In genomic region chr17:76388966-76389888, GRCh38 we compare ENCODE assay signal across 18 cellular contexts. TPM values are rescaled to one million over a fixed set of nuclear protein-coding genes. Genes with fewer than 3 reads are reported as not detected.
DNase-seq lines count a peak whose midpoint lies in the region; ATAC-seq, FAIRE-seq and TF ChIP-seq lines count a peak whose summit lies in the region.
"Had no signal": no experiment of that assay in that cellular context is flagged by ENCODE, and none has a peak within 500 bp of the region (broad histone marks: within the 10 kb centered on the region; RNA-seq: fewer than 3 reads in every experiment).

No MANE protein-coding gene starts in this region.

- no peak overlapping the region for H3K4me2 ChIP-seq in GM12878 (ENCODE audit: control insufficient read depth, insufficient read depth)
- H3K4me2 ChIP-seq: neural progenitor cell had no signal

- in situ Hi-C loops in GM12878 (cut with MboI) = no loop called here

- SMC1A ChIA-PET in GM12878 (lab: Charles Lee; ENCODE audit: uncharacterized antibody, unreplicated experiment) = interaction anchor here (0.5 to 2.3 kb wide), 2 partner anchors 9 to 56 kb away, joined by 3 to 5 read pairs; no protein-coding TSS in a partner anchor

- H3K27me3 ChIP-seq in ACC112 (ENCODE audit: insufficient read depth, low read length) = no peaks in the 10 kb centered on the region
- peaks cover 26% of the 10 kb centered on the region for H3K27me3 ChIP-seq in HUES48 (ENCODE audit: control insufficient read depth, insufficient read depth, low read length)
- peaks cover 2 to 4% of the 10 kb centered on the region in 2 experiments; a peak in 2 of 4 replicates for H3K27me3 ChIP-seq in GM12878 (replicated peaks in 1 of 2; ENCODE audit: control insufficient read depth in 2 of 2, insufficient read depth in 2 of 2, low read length in 1 of 2)
- H3K27me3 ChIP-seq: ascending aorta, tibial artery had no signal

- DNase-seq in GM12878 (ENCODE audit: low read depth, low spot score) (no peak), fibroblast of the aortic adventitia (ENCODE audit: low read depth) (no peak), sciatic nerve (ENCODE audit: low spot score) (no peak)
- DNase-seq: activated gamma-delta T cell; effector memory CD8-positive, alpha-beta T cell; Kasumi-1; mesenchymal stem cell; NCI-H146; NCI-H446; stimulated activated CD4-positive, alpha-beta T cell treated with anti-CD3 and anti-CD28 coated beads, Interleukin-4, amount 100 ng/mL, for 4 hours; tibial artery had no signal

- H3K9ac ChIP-seq in HUES48 (ENCODE audit: low read depth, low read length) (no peak overlapping the region), GM12878 (ENCODE audit: control insufficient read depth, insufficient read depth, low read length) (no peak overlapping the region)
- H3K9ac ChIP-seq: neural progenitor cell had no signal

- TF ChIP-seq RAD21 in GM12878 (IDR thresholded peaks at IDR 0.05; ENCODE audit: insufficient read depth, low read depth, low read length) = no peak

- H3K27ac ChIP-seq in ACC112 (ENCODE audit: low read depth, low read length) (peak overlapping the region; percentile 26; the same call in 1 of the 2 replicates), HUES48 (ENCODE audit: low read depth, low read length) (peak overlapping the region; percentile 21), GM12878 (ENCODE audit: control insufficient read depth, insufficient read depth) (no peak overlapping the region)
- H3K27ac ChIP-seq: ascending aorta, neural progenitor cell, tibial artery had no signal

- CTCF ChIA-PET in GM12878 (lab: Yijun Ruan, JAX) = interaction anchor here (0.6 to 2.4 kb wide), 2 partner anchors 9 to 36 kb away, joined by 3 to 12 read pairs; no protein-coding TSS in a partner anchor

- POLR2A ChIA-PET in GM12878 (lab: Charles Lee) = no interaction called here

- BruUV-seq in GM12878 (replicated peaks; lab: Mats Ljungman, UMichigan) = TSS peak; percentile 43

- H3K79me2 ChIP-seq in ACC112 (ENCODE audit: control insufficient read depth, insufficient read depth, low read length, unreplicated experiment) (peaks cover 35% of the 10 kb centered on the region), GM12878 (ENCODE audit: control insufficient read depth, insufficient read depth, low read length) (no peaks in the 10 kb centered on the region)

- H3K9me3 ChIP-seq in HUES48 (ENCODE audit: control insufficient read depth, insufficient read depth, low read length) = no peaks in the 10 kb centered on the region
- H3K9me3 ChIP-seq in GM12878 (replicated peaks; ENCODE audit: control insufficient read depth, insufficient read depth, low read length) = no peaks in the 10 kb centered on the region
- H3K9me3 ChIP-seq: ascending aorta, tibial artery had no signal

- RAD21 ChIA-PET in GM12878 (lab: Charles Lee; ENCODE audit: unreplicated experiment) = interaction anchor here (1.1 kb wide), 1 partner anchor 9 kb away, joined by 4 read pairs; no protein-coding TSS in a partner anchor

- TF ChIP-seq CTCF in GM12878 (IDR thresholded peaks at IDR 0.05 in 2 of 3, conservative IDR thresholded peaks at IDR 0.05 in 1 of 3; ENCODE audit: control insufficient read depth in 2 of 3, extremely low read depth in 1 of 3, insufficient read depth in 1 of 3, low read depth in 3 of 3, low read length in 3 of 3) (no peak), fibroblast of the aortic adventitia (IDR thresholded peaks at IDR 0.05; ENCODE audit: insufficient read depth, low read length) (peak; percentile 16)

- H3K4me1 ChIP-seq in ACC112 (ENCODE audit: control insufficient read depth, insufficient read depth, low read length, unreplicated experiment) (peaks cover 15% of the 10 kb centered on the region), HUES48 (ENCODE audit: control insufficient read depth, insufficient read depth, low read length) (peaks cover 15% of the 10 kb centered on the region), GM12878 (ENCODE audit: control insufficient read depth, insufficient read depth, low read length) (peaks cover 15% of the 10 kb centered on the region)
- H3K4me1 ChIP-seq: neural progenitor cell had no signal

- H4K20me1 ChIP-seq in GM12878 (ENCODE audit: control insufficient read depth, insufficient read depth) = no peaks in the 10 kb centered on the region

- H3K4me3 ChIP-seq in ACC112 (ENCODE audit: low read depth, low read length) (no peak overlapping the region), HUES48 (ENCODE audit: low read depth, low read length) (no peak overlapping the region), GM12878 (no peak overlapping the region), fibroblast of the aortic adventitia (ENCODE audit: low read depth, low read length) (no peak overlapping the region)
- H3K4me3 ChIP-seq: ascending aorta, neural progenitor cell, tibial artery had no signal

- no peak overlapping the region for H2AFZ ChIP-seq in ACC112 (ENCODE audit: low read length, unreplicated experiment)
- H2AFZ ChIP-seq in GM12878 (ENCODE audit: control insufficient read depth, low read depth, low read length) = no peak overlapping the region
- H2AFZ ChIP-seq: neural progenitor cell had no signal

- TF ChIP-seq POLR2A in GM12878 (IDR thresholded peaks at IDR 0.05; ENCODE audit: low read depth, low read length) = no peak

- FAIRE-seq in GM12878 (lab: Jason Lieb, UNC) = no peak

- 99% methylated on average over 16 of the region's 16 CpGs for WGBS in GM12878 (ENCODE audit: insufficient coverage, insufficient replicate concordance, low lambda C conversion rate, missing lambda C conversion rate)

- TF ChIP-seq EP300 in GM12878 (IDR thresholded peaks at IDR 0.05; ENCODE audit: borderline replicate concordance in 1 of 2, control insufficient read depth in 1 of 2, low read depth in 2 of 2, low read length in 2 of 2) = no peak

- H3K36me3 ChIP-seq in ACC112 (ENCODE audit: insufficient read depth, low read length) (peaks cover 9% of the 10 kb centered on the region; the same call in 1 of the 2 replicates), HUES48 (ENCODE audit: control insufficient read depth, insufficient read depth, low read length) (peaks cover 38% of the 10 kb centered on the region), GM12878 (ENCODE audit: control insufficient read depth in 2 of 2, insufficient read depth in 2 of 2, low read length in 1 of 2) (peaks cover 7 to 8% of the 10 kb centered on the region in 2 experiments; a peak in 3 of 4 replicates)
- H3K36me3 ChIP-seq: neural progenitor cell had no signal

- intact Hi-C loops in GM12878 (cut with micrococcal nuclease; ENCODE audit: unreplicated experiment) (loop anchor here (10.0 kb wide), 1 partner anchor 264 kb away; no protein-coding TSS in a partner anchor), sciatic nerve (cut with DNase I) (no loop called here)

- no peak for ATAC-seq in GM12878
- no peak for ATAC-seq in HG03442 (IDR thresholded peaks at IDR 0.05; ENCODE audit: unreplicated experiment)
- no peak for ATAC-seq in GM19395 (IDR thresholded peaks at IDR 0.05; ENCODE audit: unreplicated experiment)
- no peak for ATAC-seq in sciatic nerve
- ATAC-seq in GM21786 (IDR thresholded peaks at IDR 0.05; ENCODE audit: unreplicated experiment) = no peak
- ATAC-seq: effector memory CD8-positive, alpha-beta T cell had no signal

TF ChIP-seq in GM12878, 131 proteins besides CTCF, POLR2A, EP300 and RAD21:
- TF ChIP-seq NR2F1 (conservative IDR thresholded peaks at IDR 0.05) (no peak), IKZF1 (conservative IDR thresholded peaks at IDR 0.05) (no peak), BRCA1 (IDR thresholded peaks at IDR 0.05; ENCODE audit: low read depth, low read length) (no peak)

RNA-seq across cellular contexts. Expression of gene SPHK1, which starts 4.8 kb away (rescaled TPM):
- total RNA-seq in GM12878 (2013; cell fraction: nucleolus; rRNA removed) = 0.17 TPM in 1 of 2 replicates, not detected in the other
- total RNA-seq in GM12878 (2014; rRNA removed) (1.1 and 2.0 TPM in 2 replicates), GM12878 (2014; rRNA removed; fragmentation: Illumina TruSeq; extraction: Trizol) (0.23 and 0.31 TPM in 2 replicates), GM12878 (2021) (0.77 and 1.3 TPM in 2 replicates), fibroblast of the aortic adventitia (ENCODE audit: low replicate concordance) (31.7 and 84.0 TPM in 2 replicates), sciatic nerve (19.4 TPM)
- polyA plus RNA-seq in GM12878 (2011; ENCODE audit: low read depth) = 0.47 TPM
- polyA plus RNA-seq in GM12878 (2011; rRNA removed) (0.30 and 0.31 TPM in 2 replicates), GM12878 (2014; fragmentation: Illumina TruSeq; extraction: Trizol) (0.09 TPM in 1 of 2 replicates, not detected in the other), GM12878 (2014; fragmentation: Nextera tagmentation; extraction: Ambion mirVana) (not detected), GM12878 (2014; rRNA removed) (0.80 and 0.94 TPM in 2 replicates), GM12878 (2016; fragmentation: Nextera tagmentation; extraction: Ambion mirVana) (under 1 TPM; 0.29 to 0.40 TPM)
- 0.42 and 0.72 TPM in 2 replicates for polyA plus RNA-seq in GM12878 (2011; cell fraction: cytosol; rRNA removed)
- 4.9 and 5.5 TPM in 2 replicates for polyA plus RNA-seq in GM12878 (2011; cell fraction: nucleus; rRNA removed)
- polyA plus RNA-seq in GM12878 (2012) = 0.54 and 0.83 TPM in 2 replicates
- 0.22 and 0.26 TPM in 2 replicates for polyA minus RNA-seq in GM12878 (2011; rRNA and poly(A)+ RNA removed)
- polyA minus RNA-seq in GM12878 (2011; cell fraction: cytosol; rRNA and poly(A)+ RNA removed) = not detected in 2 replicates
- polyA minus RNA-seq in GM12878 (2011; cell fraction: nucleus; rRNA and poly(A)+ RNA removed) = 0.48 and 0.73 TPM in 2 replicates

RNA-seq across cellular contexts. Expression of gene PRPSAP1, which starts 35.5 kb away (rescaled TPM):
- 91.5 and 107 TPM in 2 replicates for total RNA-seq in GM12878 (2013; cell fraction: nucleolus; rRNA removed)
- total RNA-seq in GM12878 (2014; rRNA removed) = 15.8 and 23.1 TPM in 2 replicates
- 28.4 and 33.1 TPM in 2 replicates for total RNA-seq in GM12878 (2014; rRNA removed; fragmentation: Illumina TruSeq; extraction: Trizol)
- total RNA-seq in GM12878 (2021) = 46.5 and 55.0 TPM in 2 replicates
- polyA plus RNA-seq in GM12878 (2011; ENCODE audit: low read depth) = 25.4 TPM
- polyA plus RNA-seq in GM12878 (2011; rRNA removed) = 80.1 and 84.2 TPM in 2 replicates
- 82.2 and 89.3 TPM in 2 replicates for polyA plus RNA-seq in GM12878 (2011; cell fraction: cytosol; rRNA removed)
- polyA plus RNA-seq in GM12878 (2011; cell fraction: nucleus; rRNA removed) = 158 and 247 TPM in 2 replicates
- polyA plus RNA-seq in GM12878 (2012) = 24.0 and 37.1 TPM in 2 replicates
- 44.3 and 50.0 TPM in 2 replicates for polyA plus RNA-seq in GM12878 (2014; fragmentation: Illumina TruSeq; extraction: Trizol)
- 10 to 100 TPM; 26.9 to 34.7 TPM for polyA plus RNA-seq in GM12878 (2014; fragmentation: Nextera tagmentation; extraction: Ambion mirVana)
- 38.5 and 42.4 TPM in 2 replicates for polyA plus RNA-seq in GM12878 (2014; rRNA removed)
- 10 to 100 TPM; 52.5 to 56.5 TPM for polyA plus RNA-seq in GM12878 (2016; fragmentation: Nextera tagmentation; extraction: Ambion mirVana)
- polyA minus RNA-seq in GM12878 (2011; rRNA and poly(A)+ RNA removed) = 54.8 and 71.8 TPM in 2 replicates
- polyA minus RNA-seq in GM12878 (2011; cell fraction: cytosol; rRNA and poly(A)+ RNA removed) = 16.0 and 17.2 TPM in 2 replicates
- 34.0 and 38.3 TPM in 2 replicates for polyA minus RNA-seq in GM12878 (2011; cell fraction: nucleus; rRNA and poly(A)+ RNA removed)
- total RNA-seq in fibroblast of the aortic adventitia (ENCODE audit: low replicate concordance) = 48.1 and 57.9 TPM in 2 replicates
- total RNA-seq in sciatic nerve = 74.3 TPM
